Comparison of ENCODE assay signal across 10 cellular contexts in the genomic region with DNA sequence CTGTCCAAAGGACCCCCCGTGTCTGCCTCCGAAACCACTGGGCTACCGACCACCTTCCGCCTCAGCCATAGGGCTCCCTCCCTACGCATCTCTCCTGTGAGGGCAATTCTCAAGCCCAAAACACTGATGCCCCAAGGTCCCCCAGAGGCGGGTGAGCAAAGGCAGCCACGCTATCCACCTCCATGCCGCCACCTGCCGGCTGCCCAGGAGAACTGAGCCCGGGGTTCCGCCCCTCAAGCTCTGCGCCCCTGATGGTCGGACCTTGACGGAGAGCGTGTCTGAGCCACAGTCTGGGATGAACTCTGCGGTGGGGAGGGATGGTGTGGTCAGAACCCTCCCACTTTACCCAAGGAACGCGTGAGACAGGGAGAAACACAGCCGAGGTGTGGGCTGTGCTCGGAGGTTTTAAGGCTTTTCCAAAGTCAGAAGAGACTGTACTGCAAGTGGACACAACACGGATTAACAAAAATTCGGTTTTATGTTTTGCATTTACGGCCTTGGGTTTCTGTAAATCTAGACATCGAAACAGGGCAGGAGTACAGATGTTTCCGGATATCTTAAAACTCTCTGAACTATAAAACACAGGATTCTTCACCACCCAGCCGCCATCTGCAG.
DNase-seq lines count a peak whose midpoint lies in the region; ATAC-seq, FAIRE-seq and TF ChIP-seq lines count a peak whose summit lies in the region.
"Had no signal": no experiment of that assay in that cellular context is flagged by ENCODE, and none has a peak within 500 bp of the region (broad histone marks: within the 10 kb centered on the region; RNA-seq: fewer than 3 reads in every experiment).

No MANE protein-coding gene starts in this region.

- no TSS peak for BruUV-seq in K562 (replicated peaks; lab: Mats Ljungman, UMichigan)

- H3K4me3 ChIP-seq in BJ (ENCODE audit: low read depth, low read length) (no peak overlapping the region), HFF-Myc (replicated peaks; ENCODE audit: low read depth, low read length) (no peak overlapping the region), K562 (no peak overlapping the region), right lobe of liver (no peak overlapping the region)
- H3K4me3 ChIP-seq: tibial artery had no signal

- no peaks in the 10 kb centered on the region for H3K27me3 ChIP-seq in BJ (ENCODE audit: control insufficient read depth, insufficient read depth, low read length)
- H3K27me3 ChIP-seq in K562 (ENCODE audit: control insufficient read depth in 2 of 2, insufficient read depth in 2 of 2, low read length in 2 of 2) = peaks cover 0 to 14% of the 10 kb centered on the region in 2 experiments; a peak in 2 of 5 replicates
- no peaks in the 10 kb centered on the region for H3K27me3 ChIP-seq in right lobe of liver
- H3K27me3 ChIP-seq: tibial artery had no signal

- H3K27ac ChIP-seq in K562 (ENCODE audit: extremely low read depth, low read depth, low read length) (no peak overlapping the region), right lobe of liver (no peak overlapping the region)
- H3K27ac ChIP-seq: tibial artery had no signal

- H3K36me3 ChIP-seq in BJ (ENCODE audit: control insufficient read depth, insufficient read depth, low read length) (peaks cover 16% of the 10 kb centered on the region), K562 (ENCODE audit: control insufficient read depth, insufficient read depth, low read length) (no peaks in the 10 kb centered on the region), right lobe of liver (peaks cover 0 to 18% (median 8%) of the 10 kb centered on the region in 4 donors)

- peak; percentile 94 for TF ChIP-seq CTCF in BJ (IDR thresholded peaks at IDR 0.05; ENCODE audit: insufficient read depth, low read depth, low read length)
- TF ChIP-seq CTCF in HFF-Myc (IDR thresholded peaks at IDR 0.05; ENCODE audit: low read depth, low read length, missing control alignments) = peak; percentile 66
- TF ChIP-seq CTCF in K562 (IDR thresholded peaks at IDR 0.05 in 2 of 3, conservative IDR thresholded peaks at IDR 0.05 in 1 of 3; ENCODE audit: insufficient read depth in 2 of 3, low read depth in 1 of 3, low read length in 3 of 3) = peak; percentile 78 to 96 (median 78)
- peak in 3 of 4 donors; percentile 4 to 17 (median 15) for TF ChIP-seq CTCF in right lobe of liver (IDR thresholded peaks at IDR 0.05)

- TF ChIP-seq POLR2A in K562 (conservative IDR thresholded peaks at IDR 0.05) (no peak), right lobe of liver (IDR thresholded peaks at IDR 0.05) (no peak)

- DNase-seq in BJ (ENCODE audit: low read depth) (no peak), HFF-Myc (ENCODE audit: extremely low read depth, low read depth) (no peak), K562 (ENCODE audit: extremely low read depth in 1 of 4, low spot score in 3 of 4) (peak; percentile 53 to 79 (median 70)), right lobe of liver (no peak), T-helper 1 cell (no peak), GM19240 (ENCODE audit: insufficient read length, low spot score) (no peak)
- no peak for DNase-seq in effector CD4-positive, alpha-beta T cell
- DNase-seq: right cardiac atrium had no signal

- no peak for FAIRE-seq in K562 (lab: Jason Lieb, UNC)

- no peak overlapping the region for H2AFZ ChIP-seq in K562 (ENCODE audit: low read depth, low read length)

- intact Hi-C loops in K562 (cut with micrococcal nuclease) = no loop called here
- intact Hi-C loops in right lobe of liver (cut with DNase I) = no loop called here

- H4K20me1 ChIP-seq in K562 (replicated peaks; ENCODE audit: control insufficient read depth, insufficient read depth, low read length) = no peaks in the 10 kb centered on the region

- H3K9me3 ChIP-seq in K562 (replicated peaks; ENCODE audit: control insufficient read depth, insufficient read depth, low read depth, low read length) = no peaks in the 10 kb centered on the region
- no peaks in the 10 kb centered on the region for H3K9me3 ChIP-seq in right lobe of liver
- H3K9me3 ChIP-seq: tibial artery had no signal

- H3K4me1 ChIP-seq in K562 (replicated peaks in 1 of 2; ENCODE audit: control insufficient read depth in 2 of 2, insufficient read depth in 2 of 2, low read length in 2 of 2) = no peaks in the 10 kb centered on the region; a peak in 1 of 5 replicates
- peaks cover 0 to 10% (median 2%) of the 10 kb centered on the region in 4 donors for H3K4me1 ChIP-seq in right lobe of liver

- no peak; a peak in 1 of 4 replicates for TF ChIP-seq RAD21 in K562 (CRISPR knock-in tag; conservative IDR thresholded peaks at IDR 0.05 in 1 of 2, IDR thresholded peaks at IDR 0.05 in 1 of 2)

- H3K4me2 ChIP-seq in K562 (ENCODE audit: insufficient read depth, low read length) = no peak overlapping the region

- ATAC-seq in K562 = peak; percentile 98
- ATAC-seq in right lobe of liver = no peak
- no peak for ATAC-seq in HG02642 (IDR thresholded peaks at IDR 0.05; ENCODE audit: poor library complexity, unreplicated experiment)
- ATAC-seq: right cardiac atrium had no signal

- no peak for TF ChIP-seq EP300 in K562 (IDR thresholded peaks at IDR 0.05; ENCODE audit: low read length)

- in situ Hi-C loops in K562 (cut with MboI) = no loop called here

- no peak overlapping the region for H3K9ac ChIP-seq in K562 (ENCODE audit: insufficient read depth in 1 of 2, low read depth in 2 of 2, low read length in 2 of 2)

- no peaks in the 10 kb centered on the region for H3K9me1 ChIP-seq in K562 (ENCODE audit: control insufficient read depth, insufficient read depth, low read length)

- CTCF ChIA-PET in BJ (lab: Yijun Ruan, JAX) (interaction anchor here (0.6 to 1.8 kb wide), 6 partner anchors 10 to 152 kb away, joined by 3 to 5 read pairs (median 3); no protein-coding TSS in a partner anchor), K562 (lab: Yijun Ruan, JAX; ENCODE audit: low intra/inter-chr PET ratio) (no interaction called here)

- WGBS in K562 (ENCODE audit: insufficient coverage, low coverage, missing lambda C conversion rate) = 2% methylated on average over 20 of the region's 26 CpGs
- WGBS in right lobe of liver (ENCODE audit: insufficient coverage, low coverage, low lambda C conversion rate, missing lambda C conversion rate) = 87% methylated on average over 19 of the region's 26 CpGs

- POLR2A ChIA-PET in BJ (lab: Charles Lee) = no interaction called here
- POLR2A ChIA-PET in K562 (lab: Yijun Ruan, JAX) = no interaction called here

- H3K79me2 ChIP-seq in K562 (ENCODE audit: control insufficient read depth, insufficient read depth, low read length) = no peaks in the 10 kb centered on the region

TF ChIP-seq in K562, 482 proteins besides CTCF, POLR2A, EP300 and RAD21:
- TF ChIP-seq RBM25 (IDR thresholded peaks at IDR 0.05; ENCODE audit: low read depth, low read length, severe bottlenecking) = no peak
- no peak for TF ChIP-seq EHMT2 (IDR thresholded peaks at IDR 0.05)
- TF ChIP-seq GTF2E2 (tag; IDR thresholded peaks at IDR 0.05) = no peak
- TF ChIP-seq ZBTB7A (IDR thresholded peaks at IDR 0.05; ENCODE audit: borderline replicate concordance, control insufficient read depth, low read depth, low read length) = peak; percentile 37; the same call in 1 of the 2 replicates

Comparison
In these comparisons a context has a peak if more than half of its experiments do, and no peak if none do; other contexts are left out.
1. DNase-seq: peak in K562 (4 of 4); none in BJ (single experiment), HFF-Myc (single experiment), right lobe of liver (0 of 3), T-helper 1 cell (0 of 5), effector CD4-positive, alpha-beta T cell (single experiment) and GM19240 (single experiment).
2. CTCF ChIP-seq: peak in every context shown above with its lines; median percentile 94 in BJ; 78 in K562; 66 in HFF-Myc; 15 in right lobe of liver.